1 cellular context compared by ENCODE assay signal in the genomic region with DNA sequence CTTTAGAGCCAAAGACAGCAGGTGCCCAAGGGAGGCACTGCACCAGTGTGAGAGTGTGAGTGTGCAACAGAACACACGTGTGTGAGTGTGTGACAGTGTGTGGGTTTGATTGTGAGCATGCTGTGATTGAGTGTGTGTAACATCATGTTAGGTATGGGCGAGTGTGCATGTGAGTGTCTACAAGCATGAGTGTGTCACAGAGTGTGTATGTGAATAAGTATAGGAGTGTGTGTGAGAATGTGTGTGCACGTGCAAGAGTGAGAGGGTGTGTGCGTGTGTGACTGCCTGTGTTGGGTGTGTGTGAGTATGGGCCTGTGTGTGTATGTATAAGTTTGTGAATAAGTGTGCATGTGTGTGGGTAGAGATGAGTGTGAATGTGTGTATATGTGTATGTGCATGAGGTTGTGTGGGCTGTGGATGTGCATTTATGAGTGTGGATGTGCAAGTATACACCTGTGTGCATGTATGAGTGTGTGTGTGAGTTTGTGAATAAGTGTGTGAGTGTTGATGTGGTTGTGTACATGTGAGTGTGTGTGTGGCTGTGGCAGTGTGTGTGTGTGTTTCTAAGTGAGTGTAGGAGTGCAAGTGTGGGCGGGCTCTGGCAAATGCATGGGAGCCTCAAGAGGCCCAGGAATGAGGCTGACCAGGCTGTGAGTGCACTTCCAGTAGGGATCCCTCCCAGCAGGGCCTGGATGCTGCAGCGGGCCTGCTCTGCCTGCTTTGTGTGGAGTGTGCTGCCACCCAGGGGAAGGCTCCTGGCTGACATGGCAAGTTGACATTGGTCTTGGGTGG.
TF ChIP-seq lines count a peak whose summit lies in the region.

No MANE protein-coding gene starts in this region.

TF ChIP-seq in H1, 55 proteins besides CTCF, POLR2A, EP300 and RAD21:
- TF ChIP-seq TCF12 (IDR thresholded peaks at IDR 0.05; ENCODE audit: low read depth, low read length) (no peak), NRF1 (IDR thresholded peaks at IDR 0.05; ENCODE audit: low read depth, low read length) (no peak), TBP (IDR thresholded peaks at IDR 0.05; ENCODE audit: low read depth, low read length) (no peak)
- TF ChIP-seq, protein P1, sequence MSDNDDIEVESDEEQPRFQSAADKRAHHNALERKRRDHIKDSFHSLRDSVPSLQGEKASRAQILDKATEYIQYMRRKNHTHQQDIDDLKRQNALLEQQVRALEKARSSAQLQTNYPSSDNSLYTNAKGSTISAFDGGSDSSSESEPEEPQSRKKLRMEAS (IDR thresholded peaks at IDR 0.05), result no peak
TF ChIP-seq in H1: peak in this region for 0.
